ENCODE assay signal across 8 cellular contexts in the genomic region with DNA sequence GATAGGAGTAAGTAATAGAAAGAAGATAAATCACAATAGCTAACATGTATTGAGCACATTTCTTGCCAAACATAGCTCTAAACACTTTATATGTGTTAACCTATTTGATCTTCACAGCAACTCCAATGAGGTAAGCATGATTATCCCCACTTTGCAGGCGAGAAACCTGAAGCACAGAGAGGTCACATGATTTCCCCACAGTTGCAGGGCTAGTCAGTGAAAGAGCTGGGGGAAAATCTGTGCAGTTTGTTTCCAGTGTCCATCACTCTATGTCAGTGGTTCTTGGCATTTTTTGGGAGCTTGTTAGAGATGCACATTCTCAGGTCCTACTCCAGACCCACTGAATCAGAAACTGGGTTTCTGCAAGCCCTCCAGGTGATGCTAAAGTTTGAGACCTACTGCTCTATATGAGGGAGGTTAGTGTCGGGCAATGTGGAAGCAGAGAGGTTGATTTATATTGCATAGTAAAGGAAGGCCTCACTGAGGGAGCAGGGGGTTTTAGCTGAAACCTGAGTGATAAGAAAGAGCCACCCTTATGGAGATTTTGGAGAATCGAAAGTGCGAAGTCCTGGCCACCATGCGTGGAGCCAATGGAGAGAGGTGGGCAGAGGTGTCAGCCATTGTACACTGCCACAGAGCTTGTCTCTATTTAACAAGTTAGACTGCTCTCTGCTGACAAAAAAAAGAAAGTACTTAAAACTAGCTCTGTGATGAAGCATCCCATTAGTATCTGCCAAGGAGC. TPM values are rescaled to one million over a fixed set of nuclear protein-coding genes. Genes with fewer than 3 reads are reported as not detected.
A peak's percentile ranks its signal among the peaks of the same experiment; 100 is the strongest.
DNase-seq lines count a peak whose midpoint lies in the region; ATAC-seq and TF ChIP-seq lines count a peak whose summit lies in the region.

No MANE protein-coding gene starts in this region.

- TF ChIP-seq CTCF in GM10266 (IDR thresholded peaks at IDR 0.05; ENCODE audit: control insufficient read depth, insufficient read depth, low read depth, missing control alignments): peak; percentile 38
- no peak for TF ChIP-seq CTCF in natural killer cell (IDR thresholded peaks at IDR 0.05)

- H3K9me3 Mint-ChIP-seq in activated naive CD4-positive, alpha-beta T cell treated with anti-CD3 and anti-CD28 coated beads, Interleukin-2, amount 10 ng/mL, durations not matched to agents 7 days and 5 days: no peaks in the 10 kb centered on the region
- H3K9me3 Mint-ChIP-seq in natural killer cell: no peaks in the 10 kb centered on the region

- H3K27me3 Mint-ChIP-seq in activated naive CD4-positive, alpha-beta T cell treated with anti-CD3 and anti-CD28 coated beads, Interleukin-2, amount 10 ng/mL, durations not matched to agents 7 days and 5 days: no peaks in the 10 kb centered on the region
- H3K27me3 Mint-ChIP-seq in natural killer cell (ENCODE audit: low read depth in 2 of 2): peaks cover 5 to 8% of the 10 kb centered on the region in 2 donors

- CTCF ChIA-PET in activated naive CD4-positive, alpha-beta T cell treated with anti-CD3 and anti-CD28 coated beads, Interleukin-2, amount 10 ng/mL, durations not matched to agents 7 days and 5 days (lab: Charles Lee): interaction anchor here (0.6 to 2.9 kb wide), 24 partner anchors 9 to 513 kb away, joined by 3 to 108 read pairs (median 4); no protein-coding TSS in a partner anchor

- no peak overlapping the region for H3K4me3 Mint-ChIP-seq in activated naive CD4-positive, alpha-beta T cell treated with anti-CD3 and anti-CD28 coated beads, Interleukin-2, amount 10 ng/mL, durations not matched to agents 7 days and 5 days
- peak overlapping the region; percentile 15 for H3K4me3 Mint-ChIP-seq in natural killer cell

- DNase-seq in GM10266 (ENCODE audit: extremely low spot score): peak; percentile 36
- DNase-seq in activated naive CD4-positive, alpha-beta T cell treated with anti-CD3 and anti-CD28 coated beads, Interleukin-2, amount 10 ng/mL, durations not matched to agents 7 days and 5 days: peak; percentile 40
- no peak for DNase-seq in natural killer cell
- no peak for DNase-seq in hippocampal formation (lab: John Stamatoyannopoulos, UW)
- no peak for DNase-seq in GM19238 (ENCODE audit: insufficient read length, low spot score)

- peaks cover 4% of the 10 kb centered on the region for H3K36me3 Mint-ChIP-seq in activated naive CD4-positive, alpha-beta T cell treated with anti-CD3 and anti-CD28 coated beads, Interleukin-2, amount 10 ng/mL, durations not matched to agents 7 days and 5 days
- H3K36me3 Mint-ChIP-seq in natural killer cell: no peaks in the 10 kb centered on the region

- intact Hi-C loops in natural killer cell (cut with micrococcal nuclease): loop anchor here (1.0 kb wide), 1 partner anchor 83 kb away; no protein-coding TSS in a partner anchor

- peaks cover 13% of the 10 kb centered on the region for H3K4me1 Mint-ChIP-seq in activated naive CD4-positive, alpha-beta T cell treated with anti-CD3 and anti-CD28 coated beads, Interleukin-2, amount 10 ng/mL, durations not matched to agents 7 days and 5 days
- peaks cover 9% of the 10 kb centered on the region in 2 donors for H3K4me1 Mint-ChIP-seq in natural killer cell

- H3K27ac Mint-ChIP-seq in activated naive CD4-positive, alpha-beta T cell treated with anti-CD3 and anti-CD28 coated beads, Interleukin-2, amount 10 ng/mL, durations not matched to agents 7 days and 5 days: peak overlapping the region; percentile 78
- peak overlapping the region; percentile 19 to 87 for H3K27ac Mint-ChIP-seq in natural killer cell

- peak; percentile 82 for ATAC-seq in GM19467 (IDR thresholded peaks at IDR 0.05; ENCODE audit: unreplicated experiment)
- ATAC-seq in HG03442 (IDR thresholded peaks at IDR 0.05; ENCODE audit: unreplicated experiment): peak; percentile 82
- peak; percentile 83 to 86 (median 85) for ATAC-seq in natural killer cell
- no peak for ATAC-seq in GM19455 (IDR thresholded peaks at IDR 0.05; ENCODE audit: unreplicated experiment)

RNA-seq across cellular contexts. Expression of gene MCOLN3, which starts 20.9 kb away (rescaled TPM):
- total RNA-seq in natural killer cell: not detected

RNA-seq across cellular contexts. Expression of gene MCOLN2, which starts 30.5 kb away (rescaled TPM):
- 10 to 100 TPM in 1 of 3 donors, 1 to 10 TPM in 1, under 1 TPM in 1; 0.84 to 23.9 (median 3.8) TPM for total RNA-seq in natural killer cell

Comparison
In these comparisons a context has a peak if more than half of its experiments do, and no peak if none do; other contexts are left out.
1. DNase-seq: peak in GM10266 (single experiment) and activated naive CD4-positive, alpha-beta T cell treated with anti-CD3 and anti-CD28 coated beads, Interleukin-2, amount 10 ng/mL, durations not matched to agents 7 days and 5 days (single experiment); none in natural killer cell (single experiment), hippocampal formation (0 of 2) and GM19238 (single experiment).